ENCODE assay signal across 22 cellular contexts in genomic region chr13:104961246-104961645, GRCh38.
"Had no signal": no experiment of that assay in that cellular context is flagged by ENCODE, and none has a peak within 500 bp of the region (broad histone marks: within the 10 kb centered on the region; RNA-seq: fewer than 3 reads in every experiment).

No MANE protein-coding gene starts in this region.

- ATAC-seq: stimulated activated effector memory CD8-positive, alpha-beta T cell treated with anti-CD3 and anti-CD28 coated beads, Interleukin-12 subunit alpha, Interleukin-12 subunit beta, amount 100 ng/mL, for 72 hours; stimulated activated memory B cell treated with anti-CD40 and anti-IgM and Interleukin-4, amounts not matched to agents 10 μg/mL and 1 μg/mL and 100 μg/mL, for 72 hours; stimulated activated naive B cell treated with anti-CD40 and anti-IgM and Interleukin-4, amounts not matched to agents 10 μg/mL and 1 μg/mL and 100 μg/mL, for 72 hours; stimulated activated naive CD8-positive, alpha-beta T cell treated with anti-CD3 and anti-CD28 coated beads, Interleukin-15, amount 100 ng/mL, for 72 hours; stimulated activated naive CD8-positive, alpha-beta T cell treated with anti-CD3 and anti-CD28 coated beads, Interleukin-15, Interleukin-2, amounts not matched to agents 100 U/mL and 50 U/mL, for 24 hours; upper lobe of right lung had no signal

- DNase-seq: stimulated activated CD4-positive, alpha-beta T cell treated with anti-CD3 and anti-CD28 coated beads, Interleukin-2, amount 100 ng/mL, for 48 hours; stimulated activated CD4-positive, alpha-beta T cell treated with anti-CD3 and anti-CD28 coated beads, Interleukin-4, amount 100 ng/mL, for 1 hour; stimulated activated CD4-positive, alpha-beta T cell treated with anti-CD3 and anti-CD28 coated beads, Interleukin-4, amount 100 ng/mL, for 24 hours; stimulated activated CD4-positive, alpha-beta T cell treated with anti-CD3 and anti-CD28 coated beads, Interleukin-4, amount 100 ng/mL, for 4 hours; stimulated activated CD8-positive, alpha-beta memory T cell treated with anti-CD3 and anti-CD28 coated beads, Interleukin-4, amount 100 ng/mL, for 48 hours; stimulated activated naive B cell treated with anti-CD40 and anti-IgM and Interleukin-4, amounts not matched to agents 10 μg/mL and 1 μg/mL and 100 μg/mL, for 72 hours; stimulated activated naive CD4-positive, alpha-beta T cell; stimulated activated naive CD4-positive, alpha-beta T cell treated with Interleukin-2 at 50 U/mL for 16 hours; stimulated activated naive CD8-positive, alpha-beta T cell treated with anti-CD3 and anti-CD28 coated beads, Interleukin-15, amount 100 ng/mL, for 72 hours; stimulated activated naive CD8-positive, alpha-beta T cell treated with anti-CD3 and anti-CD28 coated beads, Interleukin-15, Interleukin-2, amounts not matched to agents 100 U/mL and 50 U/mL, for 24 hours; stomach; substantia nigra; testis; thyroid gland; tibial artery; transverse colon; trophoblast cell; upper lobe of left lung; upper lobe of right lung; uterus had no signal
